Comparison of ENCODE assay signal across 3 cellular contexts in genomic region chr12:13724136-13724535, GRCh38.
"Had no signal": no experiment of that assay in that cellular context is flagged by ENCODE, and none has a peak within 500 bp of the region (broad histone marks: within the 10 kb centered on the region; RNA-seq: fewer than 3 reads in every experiment).

No MANE protein-coding gene starts in this region.

- DNase-seq: GDM1, GF-D8 had no signal

- H3K4me3 ChIP-seq: GM12878 had no signal

- ATAC-seq: GM12878 had no signal
